In genomic region chr13:110715395-110716234, GRCh38 we compare ENCODE assay signal across 8 cellular contexts. TPM values are rescaled to one million over a fixed set of nuclear protein-coding genes. Genes with fewer than 3 reads are reported as not detected.
A peak's percentile ranks its signal among the peaks of the same experiment; 100 is the strongest.
DNase-seq lines count a peak whose midpoint lies in the region; ATAC-seq and TF ChIP-seq lines count a peak whose summit lies in the region.

No MANE protein-coding gene starts in this region.

- H3K4me1 Mint-ChIP-seq in activated T-cell treated with anti-CD3 and anti-CD28 coated beads, Interleukin-2, amount 50 U/mL, for 24 hours (ENCODE audit: low read depth): peaks cover 38% of the 10 kb centered on the region

- no peaks in the 10 kb centered on the region for H3K27me3 Mint-ChIP-seq in activated T-cell treated with anti-CD3 and anti-CD28 coated beads, Interleukin-2, amount 50 U/mL, for 24 hours

- peak overlapping the region; percentile 94 for H3K4me3 Mint-ChIP-seq in activated T-cell treated with anti-CD3 and anti-CD28 coated beads, Interleukin-2, amount 50 U/mL, for 24 hours

- peak; percentile 28 for TF ChIP-seq CTCF in epithelial cell of proximal tubule (conservative IDR thresholded peaks at IDR 0.05; ENCODE audit: low read depth, low read length)

- no peaks in the 10 kb centered on the region for H3K9me3 Mint-ChIP-seq in activated T-cell treated with anti-CD3 and anti-CD28 coated beads, Interleukin-2, amount 50 U/mL, for 24 hours

- peak overlapping the region; percentile 97 for H3K27ac Mint-ChIP-seq in activated T-cell treated with anti-CD3 and anti-CD28 coated beads, Interleukin-2, amount 50 U/mL, for 24 hours

- H3K4me3 ChIP-seq in Jurkat, Clone E6-1 (ENCODE audit: low read length): peak overlapping the region; percentile 88
- peak overlapping the region; percentile 97 for H3K4me3 ChIP-seq in epithelial cell of proximal tubule (ENCODE audit: low read depth, low read length)

- peak; percentile 57 for ATAC-seq in GM21717 (IDR thresholded peaks at IDR 0.05; ENCODE audit: unreplicated experiment)

- DNase-seq in DMS53 (lab: John Stamatoyannopoulos, UW) (peak; percentile 96), OCI-M2 (lab: John Stamatoyannopoulos, UW; ENCODE audit: unreplicated experiment) (peak; percentile 82), epithelial cell of proximal tubule (ENCODE audit: low read depth) (peak; percentile 96), mucosa of gallbladder (ENCODE audit: low spot score) (peak; percentile 99)
- peak; percentile 100 for DNase-seq in Jurkat, Clone E6-1 (ENCODE audit: low read depth, low spot score)
- DNase-seq in activated T-cell treated with anti-CD3 and anti-CD28 coated beads, Interleukin-2, amount 50 U/mL, for 24 hours: peak; percentile 93
- peak; percentile 93 for DNase-seq in stimulated activated CD8-positive, alpha-beta memory T cell treated with anti-CD3 and anti-CD28 coated beads, Interleukin-4, amount 100 ng/mL, for 24 hours (ENCODE audit: low read depth)

- peaks cover 46% of the 10 kb centered on the region for H3K36me3 Mint-ChIP-seq in activated T-cell treated with anti-CD3 and anti-CD28 coated beads, Interleukin-2, amount 50 U/mL, for 24 hours (ENCODE audit: low read depth)

RNA-seq across cellular contexts. Expression of gene ING1, which starts 2.1 kb away (rescaled TPM):
- polyA plus RNA-seq in Jurkat, Clone E6-1 (2012; ENCODE audit: insufficient read depth, insufficient read length): 20.3 TPM
- 14.1 and 18.7 TPM in 2 replicates for total RNA-seq in epithelial cell of proximal tubule
- 18.6 TPM for total RNA-seq in mucosa of gallbladder

RNA-seq across cellular contexts. Expression of gene CARS2, which starts 9.7 kb away (rescaled TPM):
- polyA plus RNA-seq in Jurkat, Clone E6-1 (2012; ENCODE audit: insufficient read depth, insufficient read length): 62.0 TPM
- total RNA-seq in epithelial cell of proximal tubule: 28.5 and 143 TPM in 2 replicates
- total RNA-seq in mucosa of gallbladder: 62.8 TPM

Comparison
In these comparisons a context has a peak if more than half of its experiments do, and no peak if none do; other contexts are left out.
1. Peak in every context shown above with its lines: DNase-seq, ATAC-seq and H3K4me3 ChIP-seq.